In the genomic region with DNA sequence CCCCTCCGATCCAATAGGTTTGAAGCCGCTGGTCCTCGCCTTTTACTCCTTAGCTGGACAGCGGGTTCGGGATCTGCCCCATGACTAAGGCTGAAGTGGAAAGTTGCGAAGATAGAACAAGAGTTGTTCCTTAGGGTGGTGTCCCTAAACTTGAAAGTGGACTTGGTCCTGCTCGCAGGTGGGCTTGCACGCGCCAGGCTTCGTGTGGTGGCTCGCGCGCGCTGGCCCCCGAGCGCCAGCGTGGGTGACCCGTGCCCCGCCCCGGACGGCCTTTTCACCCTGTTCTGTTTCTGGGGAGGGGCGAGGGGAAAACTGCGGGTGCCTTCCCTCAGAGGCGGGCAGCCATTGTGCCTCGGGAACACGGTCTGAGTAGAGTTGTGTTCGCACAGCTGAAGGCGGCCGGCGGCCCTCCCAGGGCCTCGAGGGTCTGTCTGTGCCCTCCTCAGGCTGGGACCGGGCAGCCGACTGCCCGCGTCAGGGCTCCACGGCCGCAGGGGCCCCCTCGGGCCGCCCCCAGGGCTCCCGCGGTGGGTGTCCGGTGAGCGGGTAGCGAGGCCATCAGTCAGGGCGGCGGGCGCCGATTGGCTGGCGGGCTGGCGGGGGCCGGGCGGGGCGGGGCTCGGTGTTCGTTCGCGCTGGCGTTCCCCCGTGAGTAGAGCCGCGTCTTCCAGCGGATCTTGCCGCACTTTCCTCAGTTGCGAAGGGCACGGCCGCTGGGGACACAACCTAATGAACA, we compare ENCODE assay signal across 8 cellular contexts. TPM values are rescaled to one million over a fixed set of nuclear protein-coding genes. Genes with fewer than 3 reads are reported as not detected.
A peak's percentile ranks its signal among the peaks of the same experiment; 100 is the strongest.
DNase-seq lines count a peak whose midpoint lies in the region; ATAC-seq and TF ChIP-seq lines count a peak whose summit lies in the region.

No MANE protein-coding gene starts in this region.

- H3K27me3 ChIP-seq in CD4-positive, alpha-beta memory T cell (ENCODE audit: insufficient read depth, low read length): no peaks in the 10 kb centered on the region
- H3K27me3 ChIP-seq in esophagus muscularis mucosa: no peaks in the 10 kb centered on the region
- no peaks in the 10 kb centered on the region for H3K27me3 ChIP-seq in muscle layer of duodenum (ENCODE audit: low read depth, low read length)

- WGBS in esophagus muscularis mucosa: 6% methylated on average over 29 of the region's 66 CpGs

- peaks cover 78% of the 10 kb centered on the region for H3K4me1 ChIP-seq in CD4-positive, alpha-beta memory T cell (ENCODE audit: insufficient read depth, low read length)
- peaks cover 72 to 86% (median 84%) of the 10 kb centered on the region in 4 donors for H3K4me1 ChIP-seq in esophagus muscularis mucosa
- H3K4me1 ChIP-seq in muscle layer of duodenum (ENCODE audit: control insufficient read depth in 1 of 2, insufficient read depth in 2 of 2, low read length in 2 of 2): peaks cover 22 to 41% of the 10 kb centered on the region in 2 donors

- peak overlapping the region; percentile 44 to 65 for H3K4me3 ChIP-seq in CD4-positive, alpha-beta memory T cell (ENCODE audit: low read length in 2 of 2)
- H3K4me3 ChIP-seq in esophagus muscularis mucosa (peak overlapping the region; percentile 64 to 71 (median 66)), muscle layer of duodenum (ENCODE audit: low read depth in 1 of 2, low read length in 2 of 2) (peak overlapping the region; percentile 53 to 72)

- peak overlapping the region; percentile 78 to 94 (median 87) for H3K27ac Mint-ChIP-seq in CD4-positive, alpha-beta memory T cell
- H3K27ac Mint-ChIP-seq in activated T-cell treated with anti-CD3 and anti-CD28 coated beads, Interleukin-2, amount 50 U/mL, for 72 hours: peak overlapping the region; percentile 83

- H3K27ac ChIP-seq in CD4-positive, alpha-beta memory T cell (ENCODE audit: low read depth, low read length): peak overlapping the region; percentile 65
- H3K27ac ChIP-seq in esophagus muscularis mucosa (replicated peaks in 1 of 4) (peak overlapping the region; percentile 92 to 97 (median 94)), muscle layer of duodenum (ENCODE audit: low read length) (peak overlapping the region; percentile 36)

- intact Hi-C loops in CD4-positive, alpha-beta memory T cell (cut with micrococcal nuclease): loop anchor here (1.0 kb wide), 1 partner anchor 33 kb away; a partner anchor contains a TSS
- intact Hi-C loops in esophagus muscularis mucosa (cut with DNase I): loop anchor here (5.0 kb wide), 1 partner anchor 33 kb away; a partner anchor contains a TSS

- H3K36me3 Mint-ChIP-seq in CD4-positive, alpha-beta memory T cell: no peaks in the 10 kb centered on the region
- no peaks in the 10 kb centered on the region for H3K36me3 Mint-ChIP-seq in activated T-cell treated with anti-CD3 and anti-CD28 coated beads, Interleukin-2, amount 50 U/mL, for 72 hours (ENCODE audit: insufficient read depth in 2 of 2)

- TF ChIP-seq POLR2A in esophagus muscularis mucosa (IDR thresholded peaks at IDR 0.05; ENCODE audit: low read depth): peak; percentile 69

- CTCF ChIA-PET in CD4-positive, alpha-beta memory T cell (lab: Charles Lee; ENCODE audit: partially characterized antibody): interaction anchor here (1.9 kb wide), 1 partner anchor 34 kb away, joined by 6 read pairs; a partner anchor contains a TSS

- POLR2A ChIA-PET in CD4-positive, alpha-beta memory T cell (lab: Charles Lee; ENCODE audit: partially characterized antibody): interaction anchor here (0.7 to 1.6 kb wide), 4 partner anchors 25 to 54 kb away, joined by 3 to 14 read pairs (median 4); no protein-coding TSS in a partner anchor

- no peaks in the 10 kb centered on the region for H3K27me3 Mint-ChIP-seq in CD4-positive, alpha-beta memory T cell
- no peaks in the 10 kb centered on the region for H3K27me3 Mint-ChIP-seq in activated T-cell treated with anti-CD3 and anti-CD28 coated beads, Interleukin-2, amount 50 U/mL, for 72 hours (ENCODE audit: low read depth)

- H3K4me3 Mint-ChIP-seq in CD4-positive, alpha-beta memory T cell: peak overlapping the region; percentile 84 to 90 (median 88)
- peak overlapping the region; percentile 83 to 92 for H3K4me3 Mint-ChIP-seq in activated T-cell treated with anti-CD3 and anti-CD28 coated beads, Interleukin-2, amount 50 U/mL, for 72 hours

- H3K36me3 ChIP-seq in CD4-positive, alpha-beta memory T cell (ENCODE audit: insufficient read depth, low read length): no peaks in the 10 kb centered on the region
- H3K36me3 ChIP-seq in esophagus muscularis mucosa (no peaks in the 10 kb centered on the region), muscle layer of duodenum (ENCODE audit: control insufficient read depth in 1 of 2, insufficient read depth in 2 of 2, low read length in 2 of 2) (no peaks in the 10 kb centered on the region)

- peaks cover 47 to 77% (median 59%) of the 10 kb centered on the region in 4 donors for H3K4me1 Mint-ChIP-seq in CD4-positive, alpha-beta memory T cell
- H3K4me1 Mint-ChIP-seq in activated T-cell treated with anti-CD3 and anti-CD28 coated beads, Interleukin-2, amount 50 U/mL, for 72 hours (ENCODE audit: low read depth): peaks cover 89% of the 10 kb centered on the region

- H3K9me3 Mint-ChIP-seq in CD4-positive, alpha-beta memory T cell: no peaks in the 10 kb centered on the region
- no peaks in the 10 kb centered on the region for H3K9me3 Mint-ChIP-seq in activated T-cell treated with anti-CD3 and anti-CD28 coated beads, Interleukin-2, amount 50 U/mL, for 72 hours

- TF ChIP-seq CTCF in esophagus muscularis mucosa (IDR thresholded peaks at IDR 0.05): no peak

- ATAC-seq in GM19438 (IDR thresholded peaks at IDR 0.05; ENCODE audit: low read depth, unreplicated experiment) (peak; percentile 42), HG03565 (IDR thresholded peaks at IDR 0.05; ENCODE audit: unreplicated experiment) (peak; percentile 42)
- peak; percentile 86 to 90 for ATAC-seq in activated T-cell treated with anti-CD3 and anti-CD28 coated beads, Interleukin-2, amount 50 U/mL, for 72 hours (replicated peaks in 1 of 2)

- TF ChIP-seq EP300 in esophagus muscularis mucosa (IDR thresholded peaks at IDR 0.05): no peak

- peak; percentile 75 to 81 (median 75) for DNase-seq in CD4-positive, alpha-beta memory T cell
- DNase-seq in OCI-M1 (lab: John Stamatoyannopoulos, UW) (peak; percentile 90), esophagus muscularis mucosa (ENCODE audit: extremely low spot score) (peak; percentile 99)
- peak; percentile 87 for DNase-seq in activated T-cell treated with anti-CD3 and anti-CD28 coated beads, Interleukin-2, amount 50 U/mL, for 72 hours
- DNase-seq in stimulated activated CD8-positive, alpha-beta memory T cell treated with anti-CD3 and anti-CD28 coated beads, Interleukin-7, amount 100 ng/mL, for 24 hours (ENCODE audit: low read depth): peak; percentile 61

- no peaks in the 10 kb centered on the region for H3K9me3 ChIP-seq in CD4-positive, alpha-beta memory T cell (ENCODE audit: control insufficient read depth in 1 of 2, low read length in 2 of 2)
- H3K9me3 ChIP-seq in esophagus muscularis mucosa: no peaks in the 10 kb centered on the region
- no peaks in the 10 kb centered on the region for H3K9me3 ChIP-seq in muscle layer of duodenum (ENCODE audit: control insufficient read depth in 1 of 2, low read length in 2 of 2)

RNA-seq across cellular contexts. Expression of a gene that starts 33.0 kb away (rescaled TPM):
- total RNA-seq in CD4-positive, alpha-beta memory T cell: 10 to 100 TPM; 43.0 to 43.4 TPM
- 1 to 10 TPM in 1 of 2 donors, under 1 TPM in 1; 0.50 to 7.4 TPM for polyA plus RNA-seq in CD4-positive, alpha-beta memory T cell
- 10 to 100 TPM; 16.0 to 16.4 TPM for total RNA-seq in activated T-cell treated with anti-CD3 and anti-CD28 coated beads, Interleukin-2, amount 50 U/mL, for 72 hours
- 10 to 100 TPM; 17.7 to 36.6 (median 28.8) TPM for total RNA-seq in esophagus muscularis mucosa

Comparison
In these comparisons a context has a peak if more than half of its experiments do, and no peak if none do; other contexts are left out.
1. Peak in every context shown above with its lines: DNase-seq, ATAC-seq, H3K4me3 ChIP-seq and H3K27ac ChIP-seq.
2. H3K27ac ChIP-seq: peak in every context shown above with its lines; median percentile 94 in esophagus muscularis mucosa; 65 in CD4-positive, alpha-beta memory T cell; 36 in muscle layer of duodenum.